Comparison of ENCODE assay signal across 1 cellular context in genomic region chr6:107604549-107604948, GRCh38.
TF ChIP-seq lines count a peak whose summit lies in the region.

No MANE protein-coding gene starts in this region.

TF ChIP-seq in WTC11, 78 proteins besides CTCF, POLR2A, EP300 and RAD21 (continued from another document):
- TF ChIP-seq ATF6 (CRISPR knock-in tag; IDR thresholded peaks at IDR 0.05): no peak
- no peak for TF ChIP-seq RELA (CRISPR knock-in tag; IDR thresholded peaks at IDR 0.05; ENCODE audit: borderline replicate concordance)
- TF ChIP-seq TEAD4 (CRISPR knock-in tag; IDR thresholded peaks at IDR 0.05): no peak
- TF ChIP-seq STAT6 (CRISPR knock-in tag; conservative IDR thresholded peaks at IDR 0.05; ENCODE audit: low read depth): no peak
- no peak for TF ChIP-seq TP53 (CRISPR knock-in tag; IDR thresholded peaks at IDR 0.05)
- TF ChIP-seq FOXK1 (CRISPR knock-in tag; IDR thresholded peaks at IDR 0.05): no peak
- no peak for TF ChIP-seq CREM (CRISPR knock-in tag; IDR thresholded peaks at IDR 0.05)
TF ChIP-seq in WTC11: peak in this region for 0.
